Comparison of ENCODE assay signal across 1 cellular context in the genomic region with DNA sequence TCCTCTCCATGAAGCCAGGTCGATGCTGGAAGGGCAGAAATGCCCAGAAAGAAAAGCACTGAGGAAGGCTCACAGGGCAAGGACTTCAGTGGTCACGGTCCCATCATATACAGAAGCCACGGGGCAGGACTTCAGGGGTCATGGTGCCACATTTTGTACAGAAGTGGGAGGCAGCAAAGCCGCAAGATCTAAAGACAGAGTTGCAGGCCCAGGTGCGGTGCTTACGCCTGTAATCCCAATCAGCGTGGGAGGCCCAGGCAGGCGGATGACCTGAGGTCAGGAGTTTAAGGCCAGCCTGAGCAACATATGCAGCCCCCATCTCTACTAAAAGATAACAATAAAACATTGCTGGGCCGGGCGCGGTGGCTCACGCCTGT.
TF ChIP-seq lines count a peak whose summit lies in the region.

No MANE protein-coding gene starts in this region.

TF ChIP-seq in WTC11, 78 proteins besides CTCF, POLR2A, EP300 and RAD21 (continued from another document):
- TF ChIP-seq PRDM15 (CRISPR knock-in tag; IDR thresholded peaks at IDR 0.05) = no peak
- no peak for TF ChIP-seq TEAD1 (CRISPR knock-in tag; IDR thresholded peaks at IDR 0.05)
- TF ChIP-seq ZBTB21 (CRISPR knock-in tag; IDR thresholded peaks at IDR 0.05; ENCODE audit: borderline replicate concordance) = no peak
- no peak for TF ChIP-seq FOXP1 (CRISPR knock-in tag; IDR thresholded peaks at IDR 0.05; ENCODE audit: borderline replicate concordance)
- no peak for TF ChIP-seq CBFB (CRISPR knock-in tag; IDR thresholded peaks at IDR 0.05; ENCODE audit: low read depth)
- TF ChIP-seq KAT7 (CRISPR knock-in tag; IDR thresholded peaks at IDR 0.05; ENCODE audit: borderline replicate concordance) = no peak
- no peak for TF ChIP-seq CREB1 (CRISPR knock-in tag; IDR thresholded peaks at IDR 0.05)
- no peak for TF ChIP-seq NFE2L1 (CRISPR knock-in tag; IDR thresholded peaks at IDR 0.05)
- no peak for TF ChIP-seq ZNF512 (CRISPR knock-in tag; IDR thresholded peaks at IDR 0.05; ENCODE audit: borderline replicate concordance)
- TF ChIP-seq, protein P1, sequence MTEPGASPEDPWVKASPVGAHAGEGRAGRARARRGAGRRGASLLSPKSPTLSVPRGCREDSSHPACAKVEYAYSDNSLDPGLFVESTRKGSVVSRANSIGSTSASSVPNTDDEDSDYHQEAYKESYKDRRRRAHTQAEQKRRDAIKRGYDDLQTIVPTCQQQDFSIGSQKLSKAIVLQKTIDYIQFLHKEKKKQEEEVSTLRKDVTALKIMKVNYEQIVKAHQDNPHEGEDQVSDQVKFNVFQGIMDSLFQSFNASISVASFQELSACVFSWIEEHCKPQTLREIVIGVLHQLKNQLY (CRISPR knock-in tag; IDR thresholded peaks at IDR 0.05) = no peak
- TF ChIP-seq, protein P2, sequence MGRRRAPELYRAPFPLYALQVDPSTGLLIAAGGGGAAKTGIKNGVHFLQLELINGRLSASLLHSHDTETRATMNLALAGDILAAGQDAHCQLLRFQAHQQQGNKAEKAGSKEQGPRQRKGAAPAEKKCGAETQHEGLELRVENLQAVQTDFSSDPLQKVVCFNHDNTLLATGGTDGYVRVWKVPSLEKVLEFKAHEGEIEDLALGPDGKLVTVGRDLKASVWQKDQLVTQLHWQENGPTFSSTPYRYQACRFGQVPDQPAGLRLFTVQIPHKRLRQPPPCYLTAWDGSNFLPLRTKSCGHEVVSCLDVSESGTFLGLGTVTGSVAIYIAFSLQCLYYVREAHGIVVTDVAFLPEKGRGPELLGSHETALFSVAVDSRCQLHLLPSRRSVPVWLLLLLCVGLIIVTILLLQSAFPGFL (CRISPR knock-in tag; IDR thresholded peaks at IDR 0.05; ENCODE audit: borderline replicate concordance) = no peak
- TF ChIP-seq ZNF263 (CRISPR knock-in tag; IDR thresholded peaks at IDR 0.05; ENCODE audit: low read depth) = no peak
- no peak for TF ChIP-seq IRF1 (CRISPR knock-in tag; IDR thresholded peaks at IDR 0.05)
